Comparison of ENCODE assay signal across 27 cellular contexts in genomic region chr11:130194241-130195023, GRCh38. TPM values are rescaled to one million over a fixed set of nuclear protein-coding genes. Genes with fewer than 3 reads are reported as not detected.
"Had no signal": no experiment of that assay in that cellular context is flagged by ENCODE, and none has a peak within 500 bp of the region (broad histone marks: within the 10 kb centered on the region; RNA-seq: fewer than 3 reads in every experiment).

No MANE protein-coding gene starts in this region.

- H3K27ac Mint-ChIP-seq: activated CD4-positive, alpha-beta T cell treated with anti-CD3 and anti-CD28 coated beads, Interleukin-2, amount 10 ng/mL, durations not matched to agents 24 days and 14 days; activated CD8-positive, alpha-beta T cell treated with anti-CD3 and anti-CD28 coated beads, Interleukin-2, amount 10 ng/mL, durations not matched to agents 7 days and 5 days; activated naive CD8-positive, alpha-beta T cell treated with anti-CD3 and anti-CD28 coated beads, Interleukin-2, amount 10 ng/mL, durations not matched to agents 7 days and 5 days; activated T-cell treated with anti-CD3 and anti-CD28 coated beads, Interleukin-2, amount 50 U/mL, for 24 hours; activated T-helper 2 cell treated with anti-CD3 and anti-CD28 coated beads, Interferon-gamma antibody, Interleukin-2, Interleukin-4, amounts not matched to agents 10 μg/mL and 5 μg/mL and 100 μg/mL, durations not matched to agents 14 hours and 24 hours and 36 hours; T-helper 1 cell treated with Interleukin-12 subunit alpha and Interleukin-12 subunit beta and Interleukin-4 antibody, amounts not matched to agents 30 μg/mL and 1 μg/mL, for 36 hours; T-helper 2 cell treated with Interferon-gamma antibody and Interleukin-4, amounts not matched to agents 5 μg/mL and 100 μg/mL, for 36 hours had no signal

- H3K36me3 Mint-ChIP-seq: activated naive CD4-positive, alpha-beta T cell treated with anti-CD3 and anti-CD28 coated beads, Interleukin-2, amount 50 U/mL, for 24 hours; activated naive CD8-positive, alpha-beta T cell treated with anti-CD3 and anti-CD28 coated beads, Interleukin-2, amount 10 ng/mL, durations not matched to agents 7 days and 5 days had no signal

- ATAC-seq: activated CD8-positive, alpha-beta T cell treated with anti-CD3 and anti-CD28 coated beads, Interleukin-2, amount 10 ng/mL, durations not matched to agents 7 days and 5 days had no signal

- H3K4me1 Mint-ChIP-seq: activated CD4-positive, alpha-beta T cell treated with anti-CD3 and anti-CD28 coated beads, Interleukin-2, amount 10 ng/mL, durations not matched to agents 24 days and 14 days; activated naive CD4-positive, alpha-beta T cell treated with anti-CD3 and anti-CD28 coated beads, Interleukin-2, amount 50 U/mL, for 24 hours; activated naive CD8-positive, alpha-beta T cell treated with anti-CD3 and anti-CD28 coated beads, Interleukin-2, amount 10 ng/mL, durations not matched to agents 7 days and 5 days had no signal

- H3K27ac ChIP-seq: ascending aorta, SJCRH30, SK-N-MC had no signal

- H3K9me3 ChIP-seq: ascending aorta, SJCRH30 had no signal

- DNase-seq: activated CD4-positive, alpha-beta T cell treated with anti-CD3 and anti-CD28 coated beads, Interleukin-2, amount 10 ng/mL, durations not matched to agents 24 days and 14 days; activated CD4-positive, alpha-beta T cell treated with anti-CD3 and anti-CD28 coated beads, Interleukin-2, amount 50 U/mL, for 4 hours; activated CD8-positive, alpha-beta T cell treated with anti-CD3 and anti-CD28 coated beads, Interleukin-2, amount 10 ng/mL, durations not matched to agents 7 days and 5 days; activated gamma-delta T cell; activated naive CD4-positive, alpha-beta T cell treated with Interleukin-2 at 50 U/mL for 16 hours; activated naive CD8-positive, alpha-beta T cell treated with anti-CD3 and anti-CD28 coated beads, Interleukin-2, amount 10 ng/mL, durations not matched to agents 7 days and 5 days; activated T-cell treated with anti-CD3 and anti-CD28 coated beads, Interleukin-2, amount 50 U/mL, for 24 hours; amygdala; caudate nucleus; Karpas-422; KBM-7; NCI-H1105; NCI-H1417 treated with DMSO at 0.1 percent for 48 hours; NCI-H187 treated with DMSO at 0.1 percent for 48 hours; NCI-H2081 treated with DMSO at 0.1 percent for 48 hours; NCI-H345; NCI-H524 treated with DMSO at 0.1 percent for 48 hours; Right ventricle myocardium superior; SJCRH30 had no signal

- H3K4me1 ChIP-seq: ascending aorta, SJCRH30 had no signal

- H3K4me3 Mint-ChIP-seq: activated CD4-positive, alpha-beta T cell treated with anti-CD3 and anti-CD28 coated beads, Interleukin-2, amount 10 ng/mL, durations not matched to agents 24 days and 14 days; activated CD8-positive, alpha-beta T cell treated with anti-CD3 and anti-CD28 coated beads, Interleukin-2, amount 10 ng/mL, durations not matched to agents 7 days and 5 days; activated naive CD4-positive, alpha-beta T cell treated with anti-CD3 and anti-CD28 coated beads, Interleukin-2, amount 50 U/mL, for 24 hours; activated naive CD8-positive, alpha-beta T cell treated with anti-CD3 and anti-CD28 coated beads, Interleukin-2, amount 10 ng/mL, durations not matched to agents 7 days and 5 days; activated T-cell treated with anti-CD3 and anti-CD28 coated beads, Interleukin-2, amount 50 U/mL, for 24 hours; T-helper 1 cell treated with Interleukin-12 subunit alpha and Interleukin-12 subunit beta and Interleukin-4 antibody, amounts not matched to agents 30 μg/mL and 1 μg/mL, for 36 hours; T-helper 2 cell treated with Interferon-gamma antibody and Interleukin-4, amounts not matched to agents 5 μg/mL and 100 μg/mL, for 36 hours had no signal

- H3K36me3 ChIP-seq: ascending aorta, SJCRH30 had no signal

- H3K27me3 ChIP-seq: ascending aorta, SJCRH30 had no signal

- H3K9me3 Mint-ChIP-seq: activated CD4-positive, alpha-beta T cell treated with anti-CD3 and anti-CD28 coated beads, Interleukin-2, amount 10 ng/mL, durations not matched to agents 24 days and 14 days; activated naive CD4-positive, alpha-beta T cell treated with anti-CD3 and anti-CD28 coated beads, Interleukin-2, amount 50 U/mL, for 24 hours; activated naive CD8-positive, alpha-beta T cell treated with anti-CD3 and anti-CD28 coated beads, Interleukin-2, amount 10 ng/mL, durations not matched to agents 7 days and 5 days; activated T-cell treated with anti-CD3 and anti-CD28 coated beads, Interleukin-2, amount 50 U/mL, for 24 hours; activated T-helper 2 cell treated with anti-CD3 and anti-CD28 coated beads, Interferon-gamma antibody, Interleukin-2, Interleukin-4, amounts not matched to agents 10 μg/mL and 5 μg/mL and 100 μg/mL, durations not matched to agents 14 hours and 24 hours and 36 hours; T-helper 1 cell treated with Interleukin-12 subunit alpha and Interleukin-12 subunit beta and Interleukin-4 antibody, amounts not matched to agents 30 μg/mL and 1 μg/mL, for 36 hours; T-helper 2 cell treated with Interferon-gamma antibody and Interleukin-4, amounts not matched to agents 5 μg/mL and 100 μg/mL, for 36 hours had no signal

- H3K4me3 ChIP-seq: ascending aorta, SJCRH30, SK-N-MC had no signal

- FAIRE-seq: TTC549 had no signal

- H3K27me3 Mint-ChIP-seq: activated CD4-positive, alpha-beta T cell treated with anti-CD3 and anti-CD28 coated beads, Interleukin-2, amount 10 ng/mL, durations not matched to agents 24 days and 14 days; activated naive CD4-positive, alpha-beta T cell treated with anti-CD3 and anti-CD28 coated beads, Interleukin-2, amount 50 U/mL, for 24 hours; activated T-cell treated with anti-CD3 and anti-CD28 coated beads, Interleukin-2, amount 50 U/mL, for 24 hours had no signal

RNA-seq across cellular contexts. Expression of gene ST14, which starts 34.9 kb away (rescaled TPM):
- total RNA-seq: activated CD4-positive, alpha-beta T cell treated with anti-CD3 and anti-CD28 coated beads, Interleukin-2, amount 10 ng/mL, durations not matched to agents 24 days and 14 days; activated CD8-positive, alpha-beta T cell treated with anti-CD3 and anti-CD28 coated beads, Interleukin-2, amount 10 ng/mL, durations not matched to agents 7 days and 5 days; NCI-H460 had no signal
